18 cellular contexts compared by ENCODE assay signal in genomic region chr14:81330619-81331122, GRCh38.
DNase-seq lines count a peak whose midpoint lies in the region; ATAC-seq, FAIRE-seq and TF ChIP-seq lines count a peak whose summit lies in the region.
"Had no signal": no experiment of that assay in that cellular context is flagged by ENCODE, and none has a peak within 500 bp of the region (broad histone marks: within the 10 kb centered on the region; RNA-seq: fewer than 3 reads in every experiment).

No MANE protein-coding gene starts in this region.

- no peak overlapping the region for H3K27ac Mint-ChIP-seq in stimulated activated naive CD8-positive, alpha-beta T cell treated with anti-CD3 and anti-CD28 coated beads, Interleukin-15, amount 100 ng/mL, for 72 hours
- peak overlapping the region; percentile 65 for H3K27ac Mint-ChIP-seq in type B pancreatic cell

- H3K36me3 ChIP-seq in keratinocyte (ENCODE audit: control insufficient read depth in 2 of 2, extremely low read depth in 1 of 2, insufficient read depth in 2 of 2, low read length in 2 of 2) = no peaks in the 10 kb centered on the region
- H3K36me3 ChIP-seq: MG63, SJCRH30 had no signal

- no peaks in the 10 kb centered on the region for H3K9me3 Mint-ChIP-seq in stimulated activated naive CD8-positive, alpha-beta T cell treated with anti-CD3 and anti-CD28 coated beads, Interleukin-15, amount 100 ng/mL, for 72 hours
- no peaks in the 10 kb centered on the region for H3K9me3 Mint-ChIP-seq in type B pancreatic cell

- H3K27me3 Mint-ChIP-seq in stimulated activated naive CD8-positive, alpha-beta T cell treated with anti-CD3 and anti-CD28 coated beads, Interleukin-15, amount 100 ng/mL, for 72 hours = peaks cover 10% of the 10 kb centered on the region
- H3K27me3 Mint-ChIP-seq in type B pancreatic cell = no peaks in the 10 kb centered on the region

- ATAC-seq in stimulated activated naive CD8-positive, alpha-beta T cell treated with anti-CD3 and anti-CD28 coated beads, Interleukin-15, Interleukin-2, amounts not matched to agents 100 U/mL and 50 U/mL, for 24 hours = peak; percentile 49
- ATAC-seq in stimulated activated naive CD8-positive, alpha-beta T cell treated with anti-CD3 and anti-CD28 coated beads, Interleukin-15, amount 100 ng/mL, for 72 hours = no peak
- ATAC-seq in GM21367 (IDR thresholded peaks at IDR 0.05; ENCODE audit: unreplicated experiment) = no peak
- ATAC-seq in HG03139 (IDR thresholded peaks at IDR 0.05; ENCODE audit: unreplicated experiment) = no peak
- ATAC-seq: HCT116 had no signal

- no peaks in the 10 kb centered on the region for H3K9me1 ChIP-seq in keratinocyte (ENCODE audit: control insufficient read depth, extremely low read depth, insufficient read depth, low read length)

- H3K9ac ChIP-seq in keratinocyte (ENCODE audit: control insufficient read depth, extremely low read depth, insufficient read depth, low read length) = peak overlapping the region; percentile 83
- H3K9ac ChIP-seq: GM23248 had no signal

- peak overlapping the region in 2 of 3 experiments; percentile 30 to 56 for H3K4me3 ChIP-seq in keratinocyte (ENCODE audit: control insufficient read depth in 2 of 3, extremely low read depth in 1 of 3, insufficient read depth in 2 of 3, low read depth in 1 of 3, low read length in 3 of 3)
- H3K4me3 ChIP-seq: GM23248, MG63, SJCRH30 had no signal

- no peaks in the 10 kb centered on the region for H3K4me1 Mint-ChIP-seq in stimulated activated naive CD8-positive, alpha-beta T cell treated with anti-CD3 and anti-CD28 coated beads, Interleukin-15, amount 100 ng/mL, for 72 hours
- peaks cover 10% of the 10 kb centered on the region for H3K4me1 Mint-ChIP-seq in type B pancreatic cell (ENCODE audit: unreplicated experiment)

- no peaks in the 10 kb centered on the region for H3K36me3 Mint-ChIP-seq in type B pancreatic cell

- DNase-seq in stimulated activated naive CD8-positive, alpha-beta T cell treated with anti-CD3 and anti-CD28 coated beads, Interleukin-15, Interleukin-2, amounts not matched to agents 100 U/mL and 50 U/mL, for 24 hours = no peak
- no peak for DNase-seq in stimulated activated naive CD8-positive, alpha-beta T cell treated with anti-CD3 and anti-CD28 coated beads, Interleukin-15, amount 100 ng/mL, for 72 hours
- no peak for DNase-seq in caudate nucleus (lab: John Stamatoyannopoulos, UW)
- DNase-seq in keratinocyte (ENCODE audit: low read depth, low spot score) = peak; percentile 94
- DNase-seq in type B pancreatic cell (ENCODE audit: extremely low spot score, unreplicated experiment) = no peak
- DNase-seq in HT-29 (ENCODE audit: low spot score) = no peak
- DNase-seq: DMS153, GM23248, KG1, MG63, NCI-H1105, NCI-H2029, NCI-H2171 treated with DMSO at 0.1 percent for 48 hours, SJCRH30 had no signal

- H3K27ac ChIP-seq in caudate nucleus (ENCODE audit: low read depth, low read length) (peak overlapping the region; percentile 58), keratinocyte (ENCODE audit: control insufficient read depth, insufficient read depth, low read length) (peak overlapping the region; percentile 99)
- H3K27ac ChIP-seq: GM23248, SJCRH30 had no signal

- TF ChIP-seq CTCF in keratinocyte (optimal IDR thresholded peaks at IDR 0.05 in 1 of 3, IDR thresholded peaks at IDR 0.05 in 1 of 3, conservative IDR thresholded peaks at IDR 0.05 in 1 of 3; ENCODE audit: extremely low read depth in 1 of 3, insufficient read depth in 2 of 3, low read length in 3 of 3) (no peak), type B pancreatic cell (conservative IDR thresholded peaks at IDR 0.05) (no peak)

- H3K4me3 Mint-ChIP-seq in stimulated activated naive CD8-positive, alpha-beta T cell treated with anti-CD3 and anti-CD28 coated beads, Interleukin-15, amount 100 ng/mL, for 72 hours = no peak overlapping the region
- H3K4me3 Mint-ChIP-seq in type B pancreatic cell = no peak overlapping the region

- H3K4me1 ChIP-seq in keratinocyte (ENCODE audit: control insufficient read depth, extremely low read depth, insufficient read depth, low read length) = peaks cover 52% of the 10 kb centered on the region
- H3K4me1 ChIP-seq: SJCRH30 had no signal

- FAIRE-seq in keratinocyte (lab: Jason Lieb, UNC) = peak; percentile 100
- FAIRE-seq: A204.1 had no signal

- no peaks in the 10 kb centered on the region for H3K27me3 ChIP-seq in keratinocyte (ENCODE audit: control insufficient read depth, extremely low read depth, insufficient read depth, low read length)
- H3K27me3 ChIP-seq: MG63, SJCRH30 had no signal

- no peaks in the 10 kb centered on the region for H4K20me1 ChIP-seq in keratinocyte (ENCODE audit: control insufficient read depth, extremely low read depth, insufficient read depth, low read length)

- no peak overlapping the region for H2AFZ ChIP-seq in keratinocyte (ENCODE audit: control insufficient read depth, low read length)
- H2AFZ ChIP-seq: GM23248 had no signal

- dilution Hi-C loops in keratinocyte (cut with MboI; ENCODE audit: extremely low pct_ligation_motif_present, low sequenced_read_pairs) = no loop called here

- H3K79me2 ChIP-seq in keratinocyte (ENCODE audit: control insufficient read depth, insufficient read depth, low read length) = peaks cover 5% of the 10 kb centered on the region

- H3K4me2 ChIP-seq in keratinocyte (ENCODE audit: control insufficient read depth, extremely low read depth, insufficient read depth, low read depth, low read length) = peak overlapping the region; percentile 88

- H3K9me3 ChIP-seq in keratinocyte (ENCODE audit: control insufficient read depth, low read depth, low read length) = no peaks in the 10 kb centered on the region
- H3K9me3 ChIP-seq: MG63, SJCRH30 had no signal
